10 cellular contexts compared by ENCODE assay signal in genomic region chr5:150491876-150492275, GRCh38. TPM values are rescaled to one million over a fixed set of nuclear protein-coding genes. Genes with fewer than 3 reads are reported as not detected.
A peak's percentile ranks its signal among the peaks of the same experiment; 100 is the strongest.
DNase-seq lines count a peak whose midpoint lies in the region; TF ChIP-seq lines count a peak whose summit lies in the region.
"Had no signal": no experiment of that assay in that cellular context is flagged by ENCODE, and none has a peak within 500 bp of the region (broad histone marks: within the 10 kb centered on the region; RNA-seq: fewer than 3 reads in every experiment).

No MANE protein-coding gene starts in this region.

- intact Hi-C loops in tibial artery (cut with DNase I; ENCODE audit: low total_unique reads) = no loop called here
- intact Hi-C loops in activated T-helper 2 cell treated with anti-CD3 and anti-CD28 coated beads, Interferon-gamma antibody, Interleukin-2, Interleukin-4, amounts not matched to agents 10 μg/mL and 5 μg/mL and 100 μg/mL, durations not matched to agents 14 hours and 24 hours and 36 hours (cut with micrococcal nuclease) = no loop called here

- peak; percentile 78 for DNase-seq in NCI-H146 (lab: John Stamatoyannopoulos, UW)
- peak; percentile 66 for DNase-seq in cerebellar cortex (ENCODE audit: low spot score)
- DNase-seq in tibial artery = no peak
- no peak for DNase-seq in NOMO-1 treated with dmso at 0.1 percent for 144 hours (lab: John Stamatoyannopoulos, UW; ENCODE audit: unreplicated experiment)
- no peak for DNase-seq in activated T-helper 2 cell treated with anti-CD3 and anti-CD28 coated beads, Interferon-gamma antibody, Interleukin-2, Interleukin-4, amounts not matched to agents 10 μg/mL and 5 μg/mL and 100 μg/mL, durations not matched to agents 14 hours and 24 hours and 36 hours (ENCODE audit: low spot score)
- DNase-seq in NCI-H1436 treated with DMSO at 0.1 percent for 48 hours (lab: John Stamatoyannopoulos, UW) = no peak
- DNase-seq: activated B cell treated with CpG ODN at 0.5 μM for 24 hours; activated T-cell treated with anti-CD3 and anti-CD28 coated beads, Interleukin-2, amount 50 U/mL, for 1 hour; occipital lobe had no signal

- H3K4me1 Mint-ChIP-seq in activated T-helper 2 cell treated with anti-CD3 and anti-CD28 coated beads, Interferon-gamma antibody, Interleukin-2, Interleukin-4, amounts not matched to agents 10 μg/mL and 5 μg/mL and 100 μg/mL, durations not matched to agents 14 hours and 24 hours and 36 hours (ENCODE audit: low read depth) = peaks cover 4% of the 10 kb centered on the region

- H3K4me3 Mint-ChIP-seq in activated T-helper 2 cell treated with anti-CD3 and anti-CD28 coated beads, Interferon-gamma antibody, Interleukin-2, Interleukin-4, amounts not matched to agents 10 μg/mL and 5 μg/mL and 100 μg/mL, durations not matched to agents 14 hours and 24 hours and 36 hours (ENCODE audit: low read depth) = no peak overlapping the region
- H3K4me3 Mint-ChIP-seq: activated B cell treated with CpG ODN at 0.5 μM for 24 hours had no signal

- no peak overlapping the region for H3K27ac Mint-ChIP-seq in activated T-helper 2 cell treated with anti-CD3 and anti-CD28 coated beads, Interferon-gamma antibody, Interleukin-2, Interleukin-4, amounts not matched to agents 10 μg/mL and 5 μg/mL and 100 μg/mL, durations not matched to agents 14 hours and 24 hours and 36 hours
- H3K27ac Mint-ChIP-seq: activated B cell treated with CpG ODN at 0.5 μM for 24 hours had no signal

- peaks cover 8% of the 10 kb centered on the region for H3K27me3 Mint-ChIP-seq in activated T-helper 2 cell treated with anti-CD3 and anti-CD28 coated beads, Interferon-gamma antibody, Interleukin-2, Interleukin-4, amounts not matched to agents 10 μg/mL and 5 μg/mL and 100 μg/mL, durations not matched to agents 14 hours and 24 hours and 36 hours (ENCODE audit: low read depth)
- H3K27me3 Mint-ChIP-seq: activated B cell treated with CpG ODN at 0.5 μM for 24 hours had no signal

- H3K36me3 ChIP-seq in muscle layer of duodenum (ENCODE audit: control insufficient read depth in 1 of 2, insufficient read depth in 2 of 2, low read length in 2 of 2) (peaks cover 0 to 2% of the 10 kb centered on the region in 2 donors), tibial artery (no peaks in the 10 kb centered on the region)

- H3K4me3 ChIP-seq in muscle layer of duodenum (ENCODE audit: low read depth in 1 of 2, low read length in 2 of 2) (no peak overlapping the region), tibial artery (no peak overlapping the region)

- H3K4me1 ChIP-seq in muscle layer of duodenum (ENCODE audit: control insufficient read depth in 1 of 2, insufficient read depth in 2 of 2, low read length in 2 of 2) (peaks cover 55 to 70% of the 10 kb centered on the region in 2 donors), tibial artery (peaks cover 12 to 90% (median 76%) of the 10 kb centered on the region in 4 donors)

- TF ChIP-seq CTCF in tibial artery (IDR thresholded peaks at IDR 0.05) = no peak

- H3K9me3 Mint-ChIP-seq in activated T-helper 2 cell treated with anti-CD3 and anti-CD28 coated beads, Interferon-gamma antibody, Interleukin-2, Interleukin-4, amounts not matched to agents 10 μg/mL and 5 μg/mL and 100 μg/mL, durations not matched to agents 14 hours and 24 hours and 36 hours = no peaks in the 10 kb centered on the region
- H3K9me3 Mint-ChIP-seq: activated B cell treated with CpG ODN at 0.5 μM for 24 hours had no signal

- H3K9me3 ChIP-seq in muscle layer of duodenum (ENCODE audit: control insufficient read depth in 1 of 2, low read length in 2 of 2) (no peaks in the 10 kb centered on the region), tibial artery (no peaks in the 10 kb centered on the region)

- H3K27me3 ChIP-seq in muscle layer of duodenum (ENCODE audit: low read depth, low read length) (no peaks in the 10 kb centered on the region), tibial artery (no peaks in the 10 kb centered on the region)

- peak overlapping the region; percentile 36 for H3K27ac ChIP-seq in muscle layer of duodenum (ENCODE audit: low read length)
- H3K27ac ChIP-seq in tibial artery = peak overlapping the region; percentile 92 to 96

- H3K36me3 Mint-ChIP-seq in activated T-helper 2 cell treated with anti-CD3 and anti-CD28 coated beads, Interferon-gamma antibody, Interleukin-2, Interleukin-4, amounts not matched to agents 10 μg/mL and 5 μg/mL and 100 μg/mL, durations not matched to agents 14 hours and 24 hours and 36 hours (ENCODE audit: low read depth) = no peaks in the 10 kb centered on the region

RNA-seq across cellular contexts. Expression of gene NDST1, which starts 16.1 kb away (rescaled TPM):
- 2.4 and 3.0 TPM in 2 replicates for total RNA-seq in activated T-helper 2 cell treated with anti-CD3 and anti-CD28 coated beads, Interferon-gamma antibody, Interleukin-2, Interleukin-4, amounts not matched to agents 10 μg/mL and 5 μg/mL and 100 μg/mL, durations not matched to agents 14 hours and 24 hours and 36 hours

RNA-seq across cellular contexts. Expression of gene RPS14, which starts 42.3 kb away (rescaled TPM):
- 2,552 and 2,593 TPM in 2 replicates for total RNA-seq in activated T-helper 2 cell treated with anti-CD3 and anti-CD28 coated beads, Interferon-gamma antibody, Interleukin-2, Interleukin-4, amounts not matched to agents 10 μg/mL and 5 μg/mL and 100 μg/mL, durations not matched to agents 14 hours and 24 hours and 36 hours

Comparison
In these comparisons a context has a peak if more than half of its experiments do, and no peak if none do; other contexts are left out.
1. DNase-seq: peak in NCI-H146 (single experiment) and cerebellar cortex (single experiment); none in tibial artery (0 of 2), NOMO-1 treated with dmso at 0.1 percent for 144 hours (single experiment), activated T-helper 2 cell treated with anti-CD3 and anti-CD28 coated beads, Interferon-gamma antibody, Interleukin-2, Interleukin-4, amounts not matched to agents 10 μg/mL and 5 μg/mL and 100 μg/mL, durations not matched to agents 14 hours and 24 hours and 36 hours (single experiment) and NCI-H1436 treated with DMSO at 0.1 percent for 48 hours (single experiment).